8 cellular contexts compared by ENCODE assay signal in the genomic region with DNA sequence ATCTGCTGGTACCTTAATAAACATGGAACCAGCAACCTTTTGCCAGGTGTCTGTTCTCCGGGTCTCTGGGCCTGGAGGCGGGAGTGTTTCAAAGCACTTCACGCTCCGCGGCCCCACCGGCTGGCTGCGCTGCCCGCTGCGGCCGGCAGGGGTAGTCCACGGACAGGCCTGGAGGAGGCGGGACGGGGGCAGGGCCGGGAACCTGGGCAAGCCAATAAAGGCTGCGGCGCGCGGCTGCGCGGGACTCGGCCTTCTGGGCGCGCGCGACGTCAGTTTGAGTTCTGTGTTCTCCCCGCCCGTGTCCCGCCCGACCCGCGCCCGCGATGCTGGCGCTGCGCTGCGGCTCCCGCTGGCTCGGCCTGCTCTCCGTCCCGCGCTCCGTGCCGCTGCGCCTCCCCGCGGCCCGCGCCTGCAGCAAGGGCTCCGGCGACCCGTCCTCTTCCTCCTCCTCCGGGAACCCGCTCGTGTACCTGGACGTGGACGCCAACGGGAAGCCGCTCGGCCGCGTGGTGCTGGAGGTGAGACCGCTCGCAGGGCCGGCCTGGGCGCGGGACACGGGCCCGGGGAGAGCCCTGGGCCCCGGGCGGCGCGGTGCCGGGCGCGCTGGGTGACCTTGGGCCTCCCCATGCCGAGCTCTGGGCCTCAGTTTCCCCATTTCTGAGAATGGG. TPM values are rescaled to one million over a fixed set of nuclear protein-coding genes. Genes with fewer than 3 reads are reported as not detected.
DNase-seq lines count a peak whose midpoint lies in the region; ATAC-seq and TF ChIP-seq lines count a peak whose summit lies in the region.

Gene PPIF (plus strand): TSS at position 244 of the 668 bp plus-strand sequence. CDS start 80 bp downstream, at position 324.

- H3K27ac ChIP-seq in angular gyrus (ENCODE audit: low read depth, low read length), result peak within 1 kb of the TSS; percentile 82
- peak within 1 kb of the TSS; percentile 92 for H3K27ac ChIP-seq in psoas muscle
- H3K27ac ChIP-seq in urinary bladder (ENCODE audit: low read depth), result peak within 1 kb of the TSS; percentile 79

- peak; percentile 97 for TF ChIP-seq CTCF in GM13977 (IDR thresholded peaks at IDR 0.05; ENCODE audit: extremely low read depth, insufficient read depth, missing control alignments)
- TF ChIP-seq CTCF in psoas muscle (IDR thresholded peaks at IDR 0.05), result peak; percentile 95

- in situ Hi-C loops in GM13977 (cut with MboI; ENCODE audit: low pct_unique_long_range_greater_than_20kb, low sequenced_read_pairs, unreplicated experiment), result no loop called here

- ATAC-seq in HG02798 (IDR thresholded peaks at IDR 0.05; ENCODE audit: poor library complexity, unreplicated experiment) (peak; percentile 82), left ventricle myocardium superior (peak; percentile 93), psoas muscle (peak; percentile 89 to 94 (median 90))

- H3K4me3 ChIP-seq in psoas muscle (peak within 1 kb of the TSS; percentile 85), urinary bladder (ENCODE audit: low read depth, low read length) (peak within 1 kb of the TSS; percentile 76)

- H3K4me1 ChIP-seq in psoas muscle, result peaks cover 20% of the 10 kb centered on the region
- peaks cover 4% of the 10 kb centered on the region for H3K4me1 ChIP-seq in urinary bladder (ENCODE audit: insufficient read depth)

- H3K9me3 ChIP-seq in psoas muscle, result no peaks in the 10 kb centered on the region

- no peaks in the 10 kb centered on the region for H3K27me3 ChIP-seq in psoas muscle (ENCODE audit: insufficient read depth in 3 of 3, low read length in 2 of 3)

- DNase-seq in GM13977 (ENCODE audit: low spot score) (peak; percentile 94), NCI-H1417 treated with DMSO at 0.1 percent for 48 hours (lab: John Stamatoyannopoulos, UW) (peak; percentile 26), T-helper 2 cell (peak; percentile 87 to 94 (median 89)), left ventricle myocardium superior (peak; percentile 98), psoas muscle (peak; percentile 96 to 97)

- H3K36me3 ChIP-seq in psoas muscle (ENCODE audit: insufficient read depth in 1 of 2, low read depth in 1 of 2) (peaks cover 3 to 35% of the 10 kb centered on the region in 2 donors), urinary bladder (ENCODE audit: insufficient read depth) (no peaks in the 10 kb centered on the region)

- 0 to 1% (median 0%) methylated on average over 58 to 77 of the region's 77 CpGs for WGBS in psoas muscle, 3 donors
- WGBS in urinary bladder, result under 1% methylated on average over 77 of the region's 77 CpGs

- intact Hi-C loops in left ventricle myocardium superior (cut with micrococcal nuclease) (no loop called here), psoas muscle (cut with DNase I) (no loop called here)

RNA-seq across cellular contexts. Expression of gene PPIF, which starts in this region (rescaled TPM):
- 139 TPM for total RNA-seq in left ventricle myocardium superior
- total RNA-seq in psoas muscle, result 100 to 1,000 TPM in 2 of 4 donors, 10 to 100 TPM in 2; 44.6 to 181 (median 89.4) TPM
- 100 to 1,000 TPM in 1 of 3 donors, 10 to 100 TPM in 2; 85.4 to 297 (median 85.9) TPM for polyA plus RNA-seq in psoas muscle
- 17.4 TPM for total RNA-seq in urinary bladder
- 39.4 TPM for polyA plus RNA-seq in urinary bladder

Comparison
In these comparisons a context has a peak if more than half of its experiments do, and no peak if none do; other contexts are left out.
1. Peak in every context shown above with its lines: DNase-seq, ATAC-seq, H3K4me3 ChIP-seq and H3K27ac ChIP-seq.
2. DNase-seq: peak in every context shown above with its lines; median percentile 98 in left ventricle myocardium superior; 96 in psoas muscle; 94 in GM13977; 89 in T-helper 2 cell; 26 in NCI-H1417 treated with DMSO at 0.1 percent for 48 hours.